25 cellular contexts compared by ENCODE assay signal in genomic region chr4:14592950-14593349, GRCh38.
"Had no signal": no experiment of that assay in that cellular context is flagged by ENCODE, and none has a peak within 500 bp of the region (broad histone marks: within the 10 kb centered on the region; RNA-seq: fewer than 3 reads in every experiment).

No MANE protein-coding gene starts in this region.

- H3K27ac Mint-ChIP-seq: immature natural killer cell; naive thymus-derived CD8-positive, alpha-beta T cell; nephron; neural progenitor cell; progenitor cell of endocrine pancreas; stimulated activated memory B cell treated with anti-CD40 and anti-IgM and Interleukin-4, amounts not matched to agents 10 μg/mL and 1 μg/mL and 100 μg/mL, for 72 hours; stimulated activated naive CD8-positive, alpha-beta T cell treated with anti-CD3 and anti-CD28 coated beads, Interleukin-15, amount 100 ng/mL, for 72 hours; type B pancreatic cell had no signal

- H3K27me3 Mint-ChIP-seq: progenitor cell of endocrine pancreas; stimulated activated memory B cell treated with anti-CD40 and anti-IgM and Interleukin-4, amounts not matched to agents 10 μg/mL and 1 μg/mL and 100 μg/mL, for 72 hours; stimulated activated naive CD8-positive, alpha-beta T cell treated with anti-CD3 and anti-CD28 coated beads, Interleukin-15, amount 100 ng/mL, for 72 hours had no signal

- ATAC-seq: left colon; left lung; lower lobe of right lung; naive thymus-derived CD8-positive, alpha-beta T cell; right lobe of liver; stimulated activated memory B cell treated with anti-CD40 and anti-IgM and Interleukin-4, amounts not matched to agents 10 μg/mL and 1 μg/mL and 100 μg/mL, for 72 hours; stimulated activated naive CD8-positive, alpha-beta T cell treated with anti-CD3 and anti-CD28 coated beads, Interleukin-15, amount 100 ng/mL, for 72 hours had no signal

- H3K36me3 Mint-ChIP-seq: immature natural killer cell; naive thymus-derived CD8-positive, alpha-beta T cell; neural progenitor cell; stimulated activated memory B cell treated with anti-CD40 and anti-IgM and Interleukin-4, amounts not matched to agents 10 μg/mL and 1 μg/mL and 100 μg/mL, for 72 hours; type B pancreatic cell had no signal

- H3K9me3 Mint-ChIP-seq: naive thymus-derived CD8-positive, alpha-beta T cell; nephron; stimulated activated memory B cell treated with anti-CD40 and anti-IgM and Interleukin-4, amounts not matched to agents 10 μg/mL and 1 μg/mL and 100 μg/mL, for 72 hours; stimulated activated naive CD8-positive, alpha-beta T cell treated with anti-CD3 and anti-CD28 coated beads, Interleukin-15, amount 100 ng/mL, for 72 hours; type B pancreatic cell had no signal

- DNase-seq: hypothalamus; immature natural killer cell; kidney; left colon; left lung; lower lobe of right lung; mammary epithelial cell; mesenchymal stem cell; naive thymus-derived CD8-positive, alpha-beta T cell; occipital lobe; ovary; right lobe of liver; stimulated activated CD4-positive, alpha-beta T cell treated with anti-CD3 and anti-CD28 coated beads, Interleukin-1b, Interleukin-23, amount 100 ng/mL, for 48 hours; stimulated activated CD4-positive, alpha-beta T cell treated with anti-CD3 and anti-CD28 coated beads, Interleukin-2, amount 100 ng/mL, for 48 hours; stimulated activated CD4-positive, alpha-beta T cell treated with anti-CD3 and anti-CD28 coated beads, Interleukin-4, amount 100 ng/mL, for 4 hours; stimulated activated CD8-positive, alpha-beta memory T cell treated with anti-CD3 and anti-CD28 coated beads, Interleukin-4, amount 100 ng/mL, for 48 hours; stimulated activated naive CD4-positive, alpha-beta T cell treated with Interleukin-2 at 50 U/mL for 16 hours; stimulated activated naive CD8-positive, alpha-beta T cell treated with anti-CD3 and anti-CD28 coated beads, Interleukin-15, amount 100 ng/mL, for 72 hours; substantia nigra; uterus had no signal

- H3K4me1 Mint-ChIP-seq: immature natural killer cell; naive thymus-derived CD8-positive, alpha-beta T cell; nephron; neural progenitor cell; stimulated activated naive CD8-positive, alpha-beta T cell treated with anti-CD3 and anti-CD28 coated beads, Interleukin-15, amount 100 ng/mL, for 72 hours had no signal

- H3K4me3 Mint-ChIP-seq: immature natural killer cell; naive thymus-derived CD8-positive, alpha-beta T cell; nephron; neural progenitor cell; stimulated activated memory B cell treated with anti-CD40 and anti-IgM and Interleukin-4, amounts not matched to agents 10 μg/mL and 1 μg/mL and 100 μg/mL, for 72 hours; stimulated activated naive CD8-positive, alpha-beta T cell treated with anti-CD3 and anti-CD28 coated beads, Interleukin-15, amount 100 ng/mL, for 72 hours; type B pancreatic cell had no signal
